7 cellular contexts compared by ENCODE assay signal in genomic region chr2:241985161-241985985, GRCh38.
DNase-seq lines count a peak whose midpoint lies in the region; ATAC-seq and TF ChIP-seq lines count a peak whose summit lies in the region.
"Not testable (repeated sequence)": the region's sequence is repeated elsewhere in the genome, so short reads cannot be mapped to it uniquely, and the experiment has no call there.

No MANE protein-coding gene starts in this region.

- ATAC-seq in activated CD4-positive, alpha-beta T cell treated with anti-CD3 and anti-CD28 coated beads for 36 hours, result peak; percentile 58
- ATAC-seq in left lobe of liver, result not testable (repeated sequence)

- H3K9me2 ChIP-seq in Loucy (replicated peaks; ENCODE audit: low read depth, low read length), result not testable (repeated sequence)

- H3K27me3 Mint-ChIP-seq in activated CD4-positive, alpha-beta T cell treated with anti-CD3 and anti-CD28 coated beads for 36 hours, result not testable (repeated sequence)

- peak; percentile 48 for DNase-seq in activated CD4-positive, alpha-beta T cell treated with anti-CD3 and anti-CD28 coated beads for 36 hours
- DNase-seq in activated T-cell treated with anti-CD3 and anti-CD28 coated beads for 24 hours (ENCODE audit: low read depth), result peak; percentile 18
- peak; percentile 31 for DNase-seq in activated naive CD4-positive, alpha-beta T cell treated with anti-CD3 and anti-CD28 coated beads, Interleukin-2, amount 50 U/mL, for 16 hours
- peak; percentile 27 for DNase-seq in left lobe of liver (ENCODE audit: low spot score)
- DNase-seq in stimulated activated CD4-positive, alpha-beta T cell treated with anti-CD3 and anti-CD28 coated beads, Interleukin-12 subunit alpha, Interleukin-12 subunit beta, amount 100 ng/mL, for 4 hours, result peak; percentile 15
- DNase-seq in stimulated activated CD8-positive, alpha-beta memory T cell treated with anti-CD3 and anti-CD28 coated beads, Interleukin-4, amount 100 ng/mL, for 24 hours (ENCODE audit: low read depth), result peak; percentile 10

- intact Hi-C loops in activated CD4-positive, alpha-beta T cell treated with anti-CD3 and anti-CD28 coated beads for 36 hours (cut with DNase I, micrococcal nuclease), result not testable (repeated sequence)

- not testable (repeated sequence) for H3K36me3 ChIP-seq in Loucy (ENCODE audit: insufficient read depth, low read length)

- H3K9ac ChIP-seq in Loucy (ENCODE audit: low read depth, low read length, poor library complexity, severe bottlenecking), result not testable (repeated sequence)

- H3K27ac Mint-ChIP-seq in activated CD4-positive, alpha-beta T cell treated with anti-CD3 and anti-CD28 coated beads for 36 hours, result not testable (repeated sequence)

- H3K4me2 ChIP-seq in Loucy (ENCODE audit: low read depth, low read length, poor library complexity, severe bottlenecking), result peak overlapping the region; percentile 17

- H3K4me3 Mint-ChIP-seq in activated CD4-positive, alpha-beta T cell treated with anti-CD3 and anti-CD28 coated beads for 36 hours, result not testable (repeated sequence)

- H3K4me1 ChIP-seq in Loucy (ENCODE audit: insufficient read depth, low read length, poor library complexity, severe bottlenecking), result not testable (repeated sequence)

- not testable (repeated sequence) for H3K9me3 Mint-ChIP-seq in activated CD4-positive, alpha-beta T cell treated with anti-CD3 and anti-CD28 coated beads for 36 hours (ENCODE audit: low read depth)

- not testable (repeated sequence) for H3K79me2 ChIP-seq in Loucy (ENCODE audit: insufficient read depth, low read length)

- H3F3A ChIP-seq in Loucy (ENCODE audit: low read depth), result not testable (repeated sequence)

- not testable (repeated sequence) for H2AFZ ChIP-seq in Loucy (ENCODE audit: low read length)

- H4K20me1 ChIP-seq in Loucy (ENCODE audit: insufficient read depth, low read length, poor library complexity, severe bottlenecking), result not testable (repeated sequence)

- not testable (repeated sequence) for H3K36me3 Mint-ChIP-seq in activated CD4-positive, alpha-beta T cell treated with anti-CD3 and anti-CD28 coated beads for 36 hours (ENCODE audit: low read depth)

- not testable (repeated sequence) for H3K4me3 ChIP-seq in Loucy (ENCODE audit: low read length, poor library complexity, severe bottlenecking)

- not testable (repeated sequence) for H3K27me3 ChIP-seq in Loucy (ENCODE audit: insufficient read depth, low read length, poor library complexity, severe bottlenecking)

- POLR2A ChIA-PET in activated CD4-positive, alpha-beta T cell treated with anti-CD3 and anti-CD28 coated beads for 36 hours (lab: Charles Lee), result not testable (repeated sequence)

- H3K4me1 Mint-ChIP-seq in activated CD4-positive, alpha-beta T cell treated with anti-CD3 and anti-CD28 coated beads for 36 hours, result peaks cover 10% of the 10 kb centered on the region

- CTCF ChIA-PET in activated CD4-positive, alpha-beta T cell treated with anti-CD3 and anti-CD28 coated beads for 36 hours (lab: Charles Lee), result interaction anchor here (0.6 to 1.8 kb wide), 2 partner anchors 35 to 48 kb away, joined by 3 to 6 read pairs; no protein-coding TSS in a partner anchor

- not testable (repeated sequence) for TF ChIP-seq CTCF in Loucy (conservative IDR thresholded peaks at IDR 0.05; ENCODE audit: low read length)

- H3K9me3 ChIP-seq in Loucy (ENCODE audit: insufficient read depth, low read depth, low read length), result not testable (repeated sequence)
